18 cellular contexts compared by ENCODE assay signal in the genomic region with DNA sequence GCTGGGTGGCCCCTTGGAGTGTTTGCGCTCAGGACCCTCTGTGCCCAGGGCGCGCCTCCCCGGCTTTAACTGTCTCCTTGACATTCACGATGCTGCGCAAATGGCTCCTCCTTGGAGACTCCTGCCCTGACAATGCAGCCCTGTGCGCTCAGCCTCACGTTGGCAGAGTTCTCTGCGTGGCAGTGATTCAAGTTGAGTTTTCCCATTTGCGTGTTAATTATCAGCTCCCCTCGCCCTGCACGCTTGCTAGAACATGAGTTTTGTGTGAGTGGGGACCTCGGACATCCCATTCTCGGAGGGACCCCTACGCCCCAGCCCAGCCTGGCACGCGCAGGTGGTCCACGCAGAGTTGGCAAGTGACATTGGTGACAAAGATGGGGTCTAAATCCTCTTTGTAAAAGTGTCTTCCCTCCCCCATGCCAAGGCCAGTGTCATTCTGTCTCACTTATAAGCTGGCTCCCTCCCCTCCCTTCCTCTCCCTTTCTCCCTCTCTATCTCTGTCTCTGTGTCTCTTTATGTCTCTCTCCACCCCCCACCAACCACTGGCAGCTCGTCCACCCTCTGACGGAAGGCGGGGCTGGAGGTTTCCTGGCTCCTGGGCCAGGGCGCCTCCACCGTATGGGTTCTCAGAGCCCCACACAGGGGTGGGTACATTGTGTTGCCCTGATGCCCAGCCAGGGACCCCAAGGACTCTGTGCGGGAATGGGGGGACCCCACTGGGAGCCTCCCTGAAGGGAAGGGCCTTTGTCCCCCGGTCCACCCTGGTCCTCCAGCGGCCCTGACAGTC.
"Had no signal": no experiment of that assay in that cellular context is flagged by ENCODE, and none has a peak within 500 bp of the region (broad histone marks: within the 10 kb centered on the region; RNA-seq: fewer than 3 reads in every experiment).

No MANE protein-coding gene starts in this region.

- H3K4me1 ChIP-seq: right atrium auricular region had no signal

- H3K27ac ChIP-seq: right atrium auricular region had no signal

- ATAC-seq: activated T-helper 17 cell treated with anti-CD3 and anti-CD28 coated beads, Interleukin-2, amount 50 U/mL, for 72 hours; mucosa of descending colon; stimulated activated naive CD8-positive, alpha-beta T cell treated with anti-CD3 and anti-CD28 coated beads, Interleukin-15, Interleukin-2, amounts not matched to agents 100 U/mL and 50 U/mL, for 24 hours; WTC11 had no signal

- H3K36me3 ChIP-seq: right atrium auricular region had no signal

- H3K9me3 ChIP-seq: mucosa of descending colon, right atrium auricular region had no signal

- DNase-seq: activated CD8-positive, alpha-beta memory T cell treated with anti-CD3 and anti-CD28 coated beads for 24 hours; activated CD8-positive, alpha-beta memory T cell treated with anti-CD3 and anti-CD28 coated beads, Interleukin-2, amount 50 U/mL, for 4 hours; activated naive CD4-positive, alpha-beta T cell; activated T-cell treated with anti-CD3 and anti-CD28 coated beads, Interleukin-2, amount 50 U/mL, for 24 hours; effector CD4-positive, alpha-beta T cell; hippocampal formation; mesendoderm; nephron progenitor cell; occipital lobe; stimulated activated CD4-positive, alpha-beta T cell treated with anti-CD3 and anti-CD28 coated beads, Interleukin-12 subunit alpha, Interleukin-12 subunit beta, amount 100 ng/mL, for 4 hours; stimulated activated CD4-positive, alpha-beta T cell treated with anti-CD3 and anti-CD28 coated beads, Interleukin-4, amount 100 ng/mL, for 4 hours; stimulated activated naive CD8-positive, alpha-beta T cell treated with anti-CD3 and anti-CD28 coated beads, Interleukin-15, Interleukin-2, amounts not matched to agents 100 U/mL and 50 U/mL, for 24 hours; T1000 had no signal

- H3K4me3 ChIP-seq: mucosa of descending colon, right atrium auricular region had no signal

- FAIRE-seq: endometrium had no signal

- H3K27me3 ChIP-seq: right atrium auricular region had no signal
